In the genomic region with DNA sequence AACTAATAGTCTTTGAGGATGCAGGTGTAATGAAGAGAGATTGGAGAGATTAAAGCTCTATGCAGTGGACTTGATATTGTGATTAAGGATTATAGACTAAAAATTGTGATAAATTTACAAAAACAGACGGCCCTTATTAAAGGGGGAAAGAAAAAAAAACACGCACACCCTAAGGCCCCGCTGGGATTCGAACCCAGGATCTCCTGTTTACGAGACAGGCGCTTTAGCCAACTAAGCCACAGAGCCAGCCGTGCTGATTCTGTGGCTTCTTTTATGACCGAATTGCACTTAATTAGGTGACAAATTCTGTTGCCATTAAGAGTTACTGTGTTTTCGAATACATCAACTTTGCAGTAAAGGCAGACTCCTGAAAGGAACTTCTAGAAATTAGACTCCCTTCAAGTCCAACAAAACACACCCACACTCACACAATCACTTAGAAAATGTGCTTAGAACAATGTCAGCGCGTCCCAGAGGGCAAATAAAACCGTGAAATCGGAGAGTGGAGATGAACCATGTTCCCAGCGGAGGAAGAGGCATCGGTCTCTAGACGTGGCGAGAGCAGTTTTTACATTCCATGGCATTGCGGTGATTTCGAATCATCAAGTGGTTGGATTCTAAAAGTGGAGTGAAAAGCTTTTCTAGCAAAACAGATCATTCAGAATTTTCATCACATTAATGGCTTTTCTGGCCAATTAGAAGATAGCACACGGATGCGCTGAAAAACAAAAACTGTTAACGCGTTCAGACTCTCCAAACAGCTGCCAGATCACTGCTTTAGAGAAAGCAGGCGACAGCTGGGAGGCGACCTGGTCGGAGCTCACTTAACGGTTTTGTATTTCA, we compare ENCODE assay signal across 8 cellular contexts.
A peak's percentile ranks its signal among the peaks of the same experiment; 100 is the strongest.
DNase-seq lines count a peak whose midpoint lies in the region; ATAC-seq and TF ChIP-seq lines count a peak whose summit lies in the region.

No MANE protein-coding gene starts in this region.

- no peak overlapping the region for H3K14ac ChIP-seq in mesenchymal stem cell (ENCODE audit: low read length in 2 of 2)

- peak overlapping the region in 1 of 2 donors; percentile 2 for H3K27ac ChIP-seq in coronary artery
- no peak overlapping the region for H3K27ac ChIP-seq in mesenchymal stem cell (ENCODE audit: low read length, poor library complexity, severe bottlenecking)

- TF ChIP-seq CTCF in coronary artery (IDR thresholded peaks at IDR 0.05), result no peak

- no peak overlapping the region for H4K91ac ChIP-seq in mesenchymal stem cell (ENCODE audit: low read length)

- H3K4me1 ChIP-seq in mesenchymal stem cell (ENCODE audit: control insufficient read depth, insufficient read depth, low read depth, low read length), result no peaks in the 10 kb centered on the region

- peak overlapping the region; percentile 38 for H3K27ac Mint-ChIP-seq in T-helper 2 cell treated with Interferon-gamma antibody and Interleukin-4, amounts not matched to agents 5 μg/mL and 100 μg/mL, for 36 hours
- no peak overlapping the region for H3K27ac Mint-ChIP-seq in stimulated activated memory B cell treated with anti-CD40 and anti-IgM and Interleukin-4, amounts not matched to agents 10 μg/mL and 1 μg/mL and 100 μg/mL, for 72 hours

- ATAC-seq in Right ventricle myocardium superior (ENCODE audit: poor library complexity), result peak; percentile 46
- ATAC-seq in stimulated activated memory B cell treated with anti-CD40 and anti-IgM and Interleukin-4, amounts not matched to agents 10 μg/mL and 1 μg/mL and 100 μg/mL, for 72 hours, result no peak
- ATAC-seq in HG02884 (IDR thresholded peaks at IDR 0.05; ENCODE audit: unreplicated experiment), result no peak

- no peak overlapping the region for H2BK5ac ChIP-seq in mesenchymal stem cell (ENCODE audit: low read depth, low read length, poor library complexity, severe bottlenecking)

- no peak overlapping the region for H4K8ac ChIP-seq in mesenchymal stem cell (ENCODE audit: low read length)

- no peak overlapping the region for H2BK12ac ChIP-seq in mesenchymal stem cell (ENCODE audit: low read length in 2 of 2)

- H3K4me2 ChIP-seq in mesenchymal stem cell (ENCODE audit: low read length, poor library complexity, severe bottlenecking), result peak overlapping the region; percentile 70

- no peaks in the 10 kb centered on the region for H3K9me3 Mint-ChIP-seq in T-helper 2 cell treated with Interferon-gamma antibody and Interleukin-4, amounts not matched to agents 5 μg/mL and 100 μg/mL, for 36 hours
- H3K9me3 Mint-ChIP-seq in stimulated activated memory B cell treated with anti-CD40 and anti-IgM and Interleukin-4, amounts not matched to agents 10 μg/mL and 1 μg/mL and 100 μg/mL, for 72 hours, result no peaks in the 10 kb centered on the region

- no peak overlapping the region for H2BK120ac ChIP-seq in mesenchymal stem cell (ENCODE audit: low read depth, low read length)

- no peak overlapping the region for H3K4ac ChIP-seq in mesenchymal stem cell (ENCODE audit: low read depth in 1 of 2, low read length in 2 of 2)

- intact Hi-C loops in Right ventricle myocardium superior (cut with DNase I), result no loop called here
- intact Hi-C loops in cardiac septum (cut with DNase I), result no loop called here

- DNase-seq in Right ventricle myocardium superior (no peak), cardiac septum (ENCODE audit: low spot score) (no peak), NCI-H1105 (lab: John Stamatoyannopoulos, UW) (peak; percentile 75), coronary artery (ENCODE audit: low spot score) (no peak), mesenchymal stem cell (peak; percentile 82)
- DNase-seq in T-helper 2 cell treated with Interferon-gamma antibody and Interleukin-4, amounts not matched to agents 5 μg/mL and 100 μg/mL, for 36 hours (ENCODE audit: low spot score), result peak; percentile 53

- H2AFZ ChIP-seq in mesenchymal stem cell (ENCODE audit: low read depth, low read length), result peak overlapping the region; percentile 3

- H2AK5ac ChIP-seq in mesenchymal stem cell (ENCODE audit: low read length, severe bottlenecking), result no peak overlapping the region

- H3K23ac ChIP-seq in mesenchymal stem cell (ENCODE audit: low read length in 2 of 2), result no peak overlapping the region

- WGBS in mesenchymal stem cell, result 1% methylated on average over 26 of the region's 27 CpGs

- peak overlapping the region; percentile 66 for H3K4me3 ChIP-seq in coronary artery
- H3K4me3 ChIP-seq in mesenchymal stem cell (ENCODE audit: insufficient read depth in 1 of 2, low read depth in 1 of 2, low read length in 2 of 2), result peak overlapping the region; percentile 43 to 89

- no peaks in the 10 kb centered on the region for H3K79me1 ChIP-seq in mesenchymal stem cell (replicated peaks; ENCODE audit: low read length, poor library complexity, severe bottlenecking)

- no peaks in the 10 kb centered on the region for H3K36me3 Mint-ChIP-seq in T-helper 2 cell treated with Interferon-gamma antibody and Interleukin-4, amounts not matched to agents 5 μg/mL and 100 μg/mL, for 36 hours (ENCODE audit: low read depth)
- no peaks in the 10 kb centered on the region for H3K36me3 Mint-ChIP-seq in stimulated activated memory B cell treated with anti-CD40 and anti-IgM and Interleukin-4, amounts not matched to agents 10 μg/mL and 1 μg/mL and 100 μg/mL, for 72 hours

- no peak overlapping the region for H3K18ac ChIP-seq in mesenchymal stem cell (ENCODE audit: low read depth in 1 of 2, low read length in 2 of 2)

- no peaks in the 10 kb centered on the region for H3K9me3 ChIP-seq in mesenchymal stem cell (ENCODE audit: control insufficient read depth, low read length)

- H2BK15ac ChIP-seq in mesenchymal stem cell (ENCODE audit: low read depth, poor library complexity, severe bottlenecking), result no peak overlapping the region

- peaks cover 12% of the 10 kb centered on the region for H3K4me1 Mint-ChIP-seq in T-helper 2 cell treated with Interferon-gamma antibody and Interleukin-4, amounts not matched to agents 5 μg/mL and 100 μg/mL, for 36 hours (ENCODE audit: low read depth)
- peaks cover 8% of the 10 kb centered on the region for H3K4me1 Mint-ChIP-seq in stimulated activated memory B cell treated with anti-CD40 and anti-IgM and Interleukin-4, amounts not matched to agents 10 μg/mL and 1 μg/mL and 100 μg/mL, for 72 hours

- H3K36me3 ChIP-seq in mesenchymal stem cell (ENCODE audit: control insufficient read depth in 1 of 2, insufficient read depth in 2 of 2, low read depth in 1 of 2, low read length in 2 of 2), result no peaks in the 10 kb centered on the region

- peak overlapping the region; percentile 82 for H3K9ac ChIP-seq in mesenchymal stem cell (ENCODE audit: low read length)

- H3K4me3 Mint-ChIP-seq in T-helper 2 cell treated with Interferon-gamma antibody and Interleukin-4, amounts not matched to agents 5 μg/mL and 100 μg/mL, for 36 hours, result peak overlapping the region; percentile 88
- H3K4me3 Mint-ChIP-seq in stimulated activated memory B cell treated with anti-CD40 and anti-IgM and Interleukin-4, amounts not matched to agents 10 μg/mL and 1 μg/mL and 100 μg/mL, for 72 hours, result peak overlapping the region; percentile 71

- H3K27me3 ChIP-seq in mesenchymal stem cell (ENCODE audit: control insufficient read depth in 1 of 2, insufficient read depth in 1 of 2, low read length in 2 of 2), result peaks cover 0 to 11% of the 10 kb centered on the region in 2 experiments

- H3K27me3 Mint-ChIP-seq in T-helper 2 cell treated with Interferon-gamma antibody and Interleukin-4, amounts not matched to agents 5 μg/mL and 100 μg/mL, for 36 hours (ENCODE audit: low read depth), result peaks cover 48% of the 10 kb centered on the region
- H3K27me3 Mint-ChIP-seq in stimulated activated memory B cell treated with anti-CD40 and anti-IgM and Interleukin-4, amounts not matched to agents 10 μg/mL and 1 μg/mL and 100 μg/mL, for 72 hours, result peaks cover 58% of the 10 kb centered on the region

Comparison
In these comparisons a context has a peak if more than half of its experiments do, and no peak if none do; other contexts are left out.
1. DNase-seq: peak in NCI-H1105 (single experiment), T-helper 2 cell treated with Interferon-gamma antibody and Interleukin-4, amounts not matched to agents 5 μg/mL and 100 μg/mL, for 36 hours (single experiment) and mesenchymal stem cell (single experiment); none in Right ventricle myocardium superior (single experiment), cardiac septum (single experiment) and coronary artery (single experiment).